Comparison of ENCODE assay signal across 1 cellular context in genomic region chr18:45061359-45061758, GRCh38.
TF ChIP-seq lines count a peak whose summit lies in the region.

No MANE protein-coding gene starts in this region.

TF ChIP-seq in liver, 16 proteins besides CTCF, POLR2A, EP300 and RAD21 (continued from another document):
- TF ChIP-seq REST (IDR thresholded peaks at IDR 0.05) = peak; percentile 31
- TF ChIP-seq TAF1 (conservative IDR thresholded peaks at IDR 0.05) = no peak
- TF ChIP-seq FOXA2 (IDR thresholded peaks at IDR 0.05) = no peak
- TF ChIP-seq NR2F2 (IDR thresholded peaks at IDR 0.05) = peak; percentile 75
- no peak for TF ChIP-seq EGR1 (IDR thresholded peaks at IDR 0.05; ENCODE audit: low read depth in 2 of 2)
- TF ChIP-seq YY1 (IDR thresholded peaks at IDR 0.05) = no peak
- peak; percentile 78 for TF ChIP-seq HNF4G (IDR thresholded peaks at IDR 0.05)
- TF ChIP-seq ATF3 (IDR thresholded peaks at IDR 0.05) = no peak
- TF ChIP-seq ZBTB33 (IDR thresholded peaks at IDR 0.05) = peak; percentile 28
- TF ChIP-seq FOXA1 (IDR thresholded peaks at IDR 0.05) = no peak
- TF ChIP-seq MAX (IDR thresholded peaks at IDR 0.05) = peak; percentile 22
